15 cellular contexts compared by ENCODE assay signal in genomic region chr9:73441890-73442818, GRCh38.
DNase-seq lines count a peak whose midpoint lies in the region; ATAC-seq and TF ChIP-seq lines count a peak whose summit lies in the region.
"Had no signal": no experiment of that assay in that cellular context is flagged by ENCODE, and none has a peak within 500 bp of the region (broad histone marks: within the 10 kb centered on the region; RNA-seq: fewer than 3 reads in every experiment).

No MANE protein-coding gene starts in this region.

- H3K36me3 Mint-ChIP-seq in endodermal cell (ENCODE audit: low read depth), result no peaks in the 10 kb centered on the region
- H3K36me3 Mint-ChIP-seq: CD4-positive, alpha-beta memory T cell had no signal

- peaks cover 18% of the 10 kb centered on the region for H3K4me1 Mint-ChIP-seq in endodermal cell
- H3K4me1 Mint-ChIP-seq: activated B cell treated with CpG ODN at 0.5 μM for 24 hours; CD4-positive, alpha-beta memory T cell had no signal

- WGBS in HUES64, result 60% methylated on average over 3 of the region's 5 CpGs
- WGBS in endodermal cell (ENCODE audit: insufficient coverage in 1 of 2, insufficient read length in 1 of 2), 2 experiments, result 56 to 83% methylated on average over 2 to 5 of the region's 5 CpGs

- no peaks in the 10 kb centered on the region for H3K27me3 Mint-ChIP-seq in endodermal cell (ENCODE audit: insufficient read depth)
- H3K27me3 Mint-ChIP-seq: activated B cell treated with CpG ODN at 0.5 μM for 24 hours; CD4-positive, alpha-beta memory T cell had no signal

- no peak overlapping the region for H3K4me3 ChIP-seq in AG10803 (ENCODE audit: low read length)
- H3K4me3 ChIP-seq in HUES64 (ENCODE audit: low read length), result no peak overlapping the region
- no peak overlapping the region for H3K4me3 ChIP-seq in endodermal cell (ENCODE audit: low read length)
- no peak overlapping the region for H3K4me3 ChIP-seq in kidney epithelial cell (ENCODE audit: low read depth, low read length)
- H3K4me3 ChIP-seq: A549, gastrocnemius medialis, psoas muscle had no signal

- TF ChIP-seq CTCF in AG10803 (conservative IDR thresholded peaks at IDR 0.05; ENCODE audit: low read length) (no peak), endodermal cell (conservative IDR thresholded peaks at IDR 0.05) (no peak), kidney epithelial cell (IDR thresholded peaks at IDR 0.05; ENCODE audit: insufficient read depth, low read length, poor library complexity, severe bottlenecking) (no peak)

- H3K4me3 Mint-ChIP-seq in endodermal cell, result no peak overlapping the region
- H3K4me3 Mint-ChIP-seq: activated B cell treated with CpG ODN at 0.5 μM for 24 hours; CD4-positive, alpha-beta memory T cell had no signal

- peak overlapping the region; percentile 92 for H3K27ac ChIP-seq in HUES64 (ENCODE audit: low read depth, low read length)
- H3K27ac ChIP-seq in endodermal cell (ENCODE audit: low read depth, low read length), result no peak overlapping the region
- H3K27ac ChIP-seq: A549, gastrocnemius medialis, psoas muscle had no signal

- DNase-seq in AG10803 (ENCODE audit: low read depth) (peak; percentile 5), endodermal cell (peak; percentile 68), kidney epithelial cell (ENCODE audit: low read depth) (peak; percentile 19), NAMALWA (ENCODE audit: low spot score) (no peak), NCI-H1417 (lab: John Stamatoyannopoulos, UW) (no peak), NCI-H748 treated with DMSO at 0.1 percent for 48 hours (lab: John Stamatoyannopoulos, UW) (no peak)
- DNase-seq: activated B cell treated with CpG ODN at 0.5 μM for 24 hours; activated CD8-positive, alpha-beta memory T cell treated with anti-CD3 and anti-CD28 coated beads for 24 hours; aorta; gastrocnemius medialis; psoas muscle had no signal

- H3K9me3 ChIP-seq in HUES64 (ENCODE audit: insufficient read depth, low read depth, low read length) (no peaks in the 10 kb centered on the region), endodermal cell (ENCODE audit: control insufficient read depth, low read length) (no peaks in the 10 kb centered on the region)
- H3K9me3 ChIP-seq: A549, gastrocnemius medialis, psoas muscle had no signal

- H3K27me3 ChIP-seq in HUES64 (ENCODE audit: insufficient read depth, low read length), result no peaks in the 10 kb centered on the region
- H3K27me3 ChIP-seq in endodermal cell (ENCODE audit: control insufficient read depth, insufficient read depth, low read length, poor library complexity, severe bottlenecking), result no peaks in the 10 kb centered on the region
- no peaks in the 10 kb centered on the region for H3K27me3 ChIP-seq in kidney epithelial cell (ENCODE audit: control insufficient read depth, insufficient read depth, low read length)
- H3K27me3 ChIP-seq: gastrocnemius medialis had no signal

- H3K4me1 ChIP-seq in HUES64 (ENCODE audit: insufficient read depth, low read length) (peaks cover 23% of the 10 kb centered on the region), endodermal cell (ENCODE audit: control insufficient read depth, insufficient read depth, low read length) (no peaks in the 10 kb centered on the region)
- H3K4me1 ChIP-seq: gastrocnemius medialis, psoas muscle had no signal

- H3K36me3 ChIP-seq in HUES64 (ENCODE audit: insufficient read depth, low read length), result no peaks in the 10 kb centered on the region
- H3K36me3 ChIP-seq in endodermal cell (ENCODE audit: control insufficient read depth, insufficient read depth, low read length), result no peaks in the 10 kb centered on the region
- H3K36me3 ChIP-seq in kidney epithelial cell (ENCODE audit: control insufficient read depth, insufficient read depth, low read length), result no peaks in the 10 kb centered on the region
- H3K36me3 ChIP-seq: gastrocnemius medialis had no signal

- H3K9me3 Mint-ChIP-seq in endodermal cell, result no peaks in the 10 kb centered on the region

- ATAC-seq in GM19351 (IDR thresholded peaks at IDR 0.05; ENCODE audit: unreplicated experiment), result no peak
- ATAC-seq: A549, gastrocnemius medialis, psoas muscle had no signal

- peak overlapping the region; percentile 73 for H3K27ac Mint-ChIP-seq in endodermal cell
- H3K27ac Mint-ChIP-seq: activated B cell treated with CpG ODN at 0.5 μM for 24 hours; CD4-positive, alpha-beta memory T cell had no signal

- peak overlapping the region; percentile 36; the same call in 1 of the 2 replicates for H3K9ac ChIP-seq in HUES64 (ENCODE audit: low read depth, low read length)
- H3K9ac ChIP-seq in endodermal cell (ENCODE audit: extremely low read depth, low read length, poor library complexity, severe bottlenecking), result no peak overlapping the region

Comparison
In these comparisons a context has a peak if more than half of its experiments do, and no peak if none do; other contexts are left out.
1. DNase-seq: peak in AG10803 (single experiment), endodermal cell (single experiment) and kidney epithelial cell (single experiment); none in NAMALWA (single experiment), NCI-H1417 (0 of 3) and NCI-H748 treated with DMSO at 0.1 percent for 48 hours (single experiment).